ENCODE assay signal across 22 cellular contexts in the genomic region with DNA sequence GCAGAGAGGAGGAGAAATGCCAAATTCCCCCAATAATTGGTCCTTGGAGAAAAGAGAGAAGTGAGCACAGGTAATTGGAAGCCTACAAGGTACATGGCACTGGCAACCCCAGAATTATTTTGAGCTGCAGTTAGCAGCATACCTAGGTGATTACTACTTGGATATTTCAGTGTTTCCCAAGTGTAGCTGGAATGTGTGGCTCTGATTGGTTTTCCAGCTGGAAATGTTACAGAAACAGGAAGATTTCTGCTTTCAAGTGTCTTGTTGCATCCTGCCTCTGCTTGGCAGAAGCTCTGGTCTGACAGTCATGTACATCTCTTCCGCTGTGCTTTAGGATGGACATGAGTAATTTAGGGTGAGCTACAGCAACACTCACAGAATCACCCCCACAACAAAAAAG.
DNase-seq lines count a peak whose midpoint lies in the region; ATAC-seq and TF ChIP-seq lines count a peak whose summit lies in the region.
"Had no signal": no experiment of that assay in that cellular context is flagged by ENCODE, and none has a peak within 500 bp of the region (broad histone marks: within the 10 kb centered on the region; RNA-seq: fewer than 3 reads in every experiment).

No MANE protein-coding gene starts in this region.

- H3K9me3 ChIP-seq in psoas muscle, result no peaks in the 10 kb centered on the region
- H3K9me3 ChIP-seq: pancreas, right lobe of liver, SJCRH30, uterus had no signal

- intact Hi-C loops in psoas muscle (cut with DNase I), result no loop called here

- no peak overlapping the region for H3K4me3 ChIP-seq in psoas muscle
- H3K4me3 ChIP-seq: pancreas, right lobe of liver, SJCRH30, uterus had no signal

- peaks cover 66% of the 10 kb centered on the region for H3K4me1 ChIP-seq in psoas muscle
- H3K4me1 ChIP-seq: pancreas had no signal

- no peak for TF ChIP-seq CTCF in psoas muscle (IDR thresholded peaks at IDR 0.05)

- no peaks in the 10 kb centered on the region for H3K36me3 ChIP-seq in psoas muscle (ENCODE audit: insufficient read depth in 1 of 2, low read depth in 1 of 2)
- H3K36me3 ChIP-seq: pancreas, right lobe of liver, SJCRH30, uterus had no signal

- DNase-seq in ELR (ENCODE audit: low read depth) (peak; percentile 13), fibroblast of gingiva (ENCODE audit: low read depth) (peak; percentile 12), psoas muscle (no peak), 8988T (no peak), Kasumi-1 (lab: John Stamatoyannopoulos, UW) (no peak)
- DNase-seq in activated naive CD4-positive, alpha-beta T cell treated with Interleukin-2 at 50 U/mL for 16 hours, result no peak
- DNase-seq: activated CD4-positive, alpha-beta T cell treated with anti-CD3 and anti-CD28 coated beads for 48 hours; activated naive CD4-positive, alpha-beta T cell treated with anti-CD3 and anti-CD28 coated beads, Interleukin-2, amount 50 U/mL, for 16 hours; activated T-cell treated with anti-CD3 and anti-CD28 coated beads, Interleukin-2, amount 50 U/mL, for 72 hours; aorta; CD8-positive, alpha-beta T cell; natural killer cell; NCI-H1105; NCI-H2029 treated with DMSO at 0.1 percent for 48 hours; pancreas; right lobe of liver; SJCRH30; uterus had no signal

- ATAC-seq in SK-N-SH treated with all-trans-retinoic acid at 6 μM for 48 hours (peak; percentile 34; the same call in 1 of the 3 replicates), psoas muscle (peak; percentile 67 to 80 (median 75)), GM18517 (IDR thresholded peaks at IDR 0.05; ENCODE audit: unreplicated experiment) (no peak)
- ATAC-seq: activated T-cell treated with anti-CD3 and anti-CD28 coated beads, Interleukin-2, amount 50 U/mL, for 72 hours; CD8-positive, alpha-beta T cell; left lobe of liver; natural killer cell; Panc1; pancreas; right lobe of liver had no signal

- 7 to 42% (median 28%) methylated on average over 1 of the region's 1 CpG for WGBS in psoas muscle, 3 donors

- no peak overlapping the region for H3K27ac ChIP-seq in psoas muscle
- H3K27ac ChIP-seq: pancreas, right lobe of liver, SJCRH30, uterus had no signal

- H3K27me3 ChIP-seq in psoas muscle (ENCODE audit: insufficient read depth in 3 of 3, low read length in 2 of 3), result no peaks in the 10 kb centered on the region
- H3K27me3 ChIP-seq: pancreas, right lobe of liver, SJCRH30, uterus had no signal

TF ChIP-seq in SK-N-SH treated with all-trans-retinoic acid at 6 μM for 48 hours, 23 proteins besides CTCF, POLR2A, EP300 and RAD21:
- TF ChIP-seq ARNTL (CRISPR knock-in tag; IDR thresholded peaks at IDR 0.05; ENCODE audit: borderline replicate concordance, low read depth), result no peak
- no peak for TF ChIP-seq OSR1 (CRISPR knock-in tag; IDR thresholded peaks at IDR 0.05)
- TF ChIP-seq ISL1 (CRISPR knock-in tag; IDR thresholded peaks at IDR 0.05), result no peak
- no peak for TF ChIP-seq ZNF8 (CRISPR knock-in tag; IDR thresholded peaks at IDR 0.05)
- no peak for TF ChIP-seq SNAI2 (CRISPR knock-in tag; IDR thresholded peaks at IDR 0.05)
- no peak for TF ChIP-seq ESRRG (CRISPR knock-in tag; IDR thresholded peaks at IDR 0.05)
- TF ChIP-seq BACH2 (CRISPR knock-in tag; IDR thresholded peaks at IDR 0.05; ENCODE audit: borderline replicate concordance), result no peak
- TF ChIP-seq, protein P1, sequence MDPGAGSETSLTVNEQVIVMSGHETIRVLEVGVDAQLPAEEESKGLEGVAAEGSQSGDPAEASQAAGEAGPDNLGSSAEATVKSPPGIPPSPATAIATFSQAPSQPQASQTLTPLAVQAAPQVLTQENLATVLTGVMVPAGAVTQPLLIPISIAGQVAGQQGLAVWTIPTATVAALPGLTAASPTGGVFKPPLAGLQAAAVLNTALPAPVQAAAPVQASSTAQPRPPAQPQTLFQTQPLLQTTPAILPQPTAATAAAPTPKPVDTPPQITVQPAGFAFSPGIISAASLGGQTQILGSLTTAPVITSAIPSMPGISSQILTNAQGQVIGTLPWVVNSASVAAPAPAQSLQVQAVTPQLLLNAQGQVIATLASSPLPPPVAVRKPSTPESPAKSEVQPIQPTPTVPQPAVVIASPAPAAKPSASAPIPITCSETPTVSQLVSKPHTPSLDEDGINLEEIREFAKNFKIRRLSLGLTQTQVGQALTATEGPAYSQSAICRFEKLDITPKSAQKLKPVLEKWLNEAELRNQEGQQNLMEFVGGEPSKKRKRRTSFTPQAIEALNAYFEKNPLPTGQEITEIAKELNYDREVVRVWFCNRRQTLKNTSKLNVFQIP (CRISPR knock-in tag; IDR thresholded peaks at IDR 0.05; ENCODE audit: borderline replicate concordance, low read depth), result no peak
- TF ChIP-seq ZNF565 (CRISPR knock-in tag; conservative IDR thresholded peaks at IDR 0.05; ENCODE audit: low read depth), result no peak
- TF ChIP-seq RARB (CRISPR knock-in tag; IDR thresholded peaks at IDR 0.05), result no peak
- TF ChIP-seq PPARA (CRISPR knock-in tag; IDR thresholded peaks at IDR 0.05; ENCODE audit: borderline replicate concordance), result no peak
- no peak for TF ChIP-seq CSDC2 (CRISPR knock-in tag; IDR thresholded peaks at IDR 0.05)
- no peak for TF ChIP-seq ZFP30 (CRISPR knock-in tag; IDR thresholded peaks at IDR 0.05)
- TF ChIP-seq TCF4 (CRISPR knock-in tag; IDR thresholded peaks at IDR 0.05; ENCODE audit: borderline replicate concordance), result no peak
- TF ChIP-seq, protein P2, sequence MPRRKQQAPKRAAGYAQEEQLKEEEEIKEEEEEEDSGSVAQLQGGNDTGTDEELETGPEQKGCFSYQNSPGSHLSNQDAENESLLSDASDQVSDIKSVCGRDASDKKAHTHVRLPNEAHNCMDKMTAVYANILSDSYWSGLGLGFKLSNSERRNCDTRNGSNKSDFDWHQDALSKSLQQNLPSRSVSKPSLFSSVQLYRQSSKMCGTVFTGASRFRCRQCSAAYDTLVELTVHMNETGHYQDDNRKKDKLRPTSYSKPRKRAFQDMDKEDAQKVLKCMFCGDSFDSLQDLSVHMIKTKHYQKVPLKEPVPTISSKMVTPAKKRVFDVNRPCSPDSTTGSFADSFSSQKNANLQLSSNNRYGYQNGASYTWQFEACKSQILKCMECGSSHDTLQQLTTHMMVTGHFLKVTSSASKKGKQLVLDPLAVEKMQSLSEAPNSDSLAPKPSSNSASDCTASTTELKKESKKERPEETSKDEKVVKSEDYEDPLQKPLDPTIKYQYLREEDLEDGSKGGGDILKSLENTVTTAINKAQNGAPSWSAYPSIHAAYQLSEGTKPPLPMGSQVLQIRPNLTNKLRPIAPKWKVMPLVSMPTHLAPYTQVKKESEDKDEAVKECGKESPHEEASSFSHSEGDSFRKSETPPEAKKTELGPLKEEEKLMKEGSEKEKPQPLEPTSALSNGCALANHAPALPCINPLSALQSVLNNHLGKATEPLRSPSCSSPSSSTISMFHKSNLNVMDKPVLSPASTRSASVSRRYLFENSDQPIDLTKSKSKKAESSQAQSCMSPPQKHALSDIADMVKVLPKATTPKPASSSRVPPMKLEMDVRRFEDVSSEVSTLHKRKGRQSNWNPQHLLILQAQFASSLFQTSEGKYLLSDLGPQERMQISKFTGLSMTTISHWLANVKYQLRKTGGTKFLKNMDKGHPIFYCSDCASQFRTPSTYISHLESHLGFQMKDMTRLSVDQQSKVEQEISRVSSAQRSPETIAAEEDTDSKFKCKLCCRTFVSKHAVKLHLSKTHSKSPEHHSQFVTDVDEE (CRISPR knock-in tag; IDR thresholded peaks at IDR 0.05), result no peak
- TF ChIP-seq TOX (CRISPR knock-in tag; IDR thresholded peaks at IDR 0.05; ENCODE audit: borderline replicate concordance), result no peak
- TF ChIP-seq GLIS3 (CRISPR knock-in tag; IDR thresholded peaks at IDR 0.05), result no peak
- TF ChIP-seq ZNF70 (CRISPR knock-in tag; IDR thresholded peaks at IDR 0.05), result no peak

Comparison
In these comparisons a context has a peak if more than half of its experiments do, and no peak if none do; other contexts are left out.
1. DNase-seq: peak in ELR (single experiment) and fibroblast of gingiva (single experiment); none in psoas muscle (0 of 2), 8988T (single experiment), activated naive CD4-positive, alpha-beta T cell treated with Interleukin-2 at 50 U/mL for 16 hours (single experiment) and Kasumi-1 (0 of 2).